In the genomic region with DNA sequence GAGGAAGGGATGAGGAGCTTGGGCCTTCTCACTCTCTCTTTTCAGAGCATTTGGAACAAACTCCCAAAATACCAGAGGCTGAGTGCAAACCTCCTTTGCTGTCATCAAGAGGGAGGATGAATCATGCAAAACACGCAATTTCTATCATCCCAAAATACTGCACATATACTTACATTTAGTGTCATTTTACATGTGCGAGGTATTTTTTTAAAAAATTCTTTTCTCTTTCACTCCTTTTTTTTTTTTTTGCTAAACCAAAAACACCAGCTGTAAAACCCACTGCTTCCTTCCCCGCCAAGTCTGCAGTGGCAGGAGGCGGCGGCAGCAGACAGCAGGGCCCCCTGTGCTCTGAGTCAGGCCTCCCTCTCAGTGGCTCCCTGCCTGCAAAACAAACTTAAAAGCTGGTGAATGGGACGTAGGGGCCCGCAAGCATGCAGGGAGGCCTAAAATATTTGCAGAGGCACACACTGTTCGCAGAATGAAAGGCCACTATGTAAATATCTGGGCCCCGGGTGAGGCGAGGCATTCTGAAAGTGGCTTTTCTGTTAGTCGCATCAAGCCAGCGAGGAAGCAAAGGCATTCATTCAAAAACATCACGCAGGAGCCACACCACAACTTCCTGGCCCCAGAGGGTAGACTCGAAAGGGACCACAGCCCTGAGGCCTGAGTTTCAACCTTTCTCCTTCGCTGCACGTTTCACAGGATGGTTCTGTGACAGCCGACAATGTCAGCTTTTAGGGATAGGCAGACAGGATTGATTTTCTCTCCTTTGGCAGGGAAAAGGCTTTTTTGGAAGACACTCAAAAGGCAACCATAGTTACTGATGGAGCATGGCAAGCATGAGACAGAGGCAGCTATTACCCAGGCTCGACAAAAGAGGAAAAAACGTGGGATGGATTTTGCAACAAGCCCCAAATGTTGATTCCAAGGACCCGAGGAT, we compare ENCODE assay signal across 1 cellular context.
TF ChIP-seq lines count a peak whose summit lies in the region.

No MANE protein-coding gene starts in this region.

TF ChIP-seq in HepG2, 621 proteins besides CTCF, POLR2A, EP300 and RAD21 (continued from another document and continues in another):
- TF ChIP-seq, protein P1, sequence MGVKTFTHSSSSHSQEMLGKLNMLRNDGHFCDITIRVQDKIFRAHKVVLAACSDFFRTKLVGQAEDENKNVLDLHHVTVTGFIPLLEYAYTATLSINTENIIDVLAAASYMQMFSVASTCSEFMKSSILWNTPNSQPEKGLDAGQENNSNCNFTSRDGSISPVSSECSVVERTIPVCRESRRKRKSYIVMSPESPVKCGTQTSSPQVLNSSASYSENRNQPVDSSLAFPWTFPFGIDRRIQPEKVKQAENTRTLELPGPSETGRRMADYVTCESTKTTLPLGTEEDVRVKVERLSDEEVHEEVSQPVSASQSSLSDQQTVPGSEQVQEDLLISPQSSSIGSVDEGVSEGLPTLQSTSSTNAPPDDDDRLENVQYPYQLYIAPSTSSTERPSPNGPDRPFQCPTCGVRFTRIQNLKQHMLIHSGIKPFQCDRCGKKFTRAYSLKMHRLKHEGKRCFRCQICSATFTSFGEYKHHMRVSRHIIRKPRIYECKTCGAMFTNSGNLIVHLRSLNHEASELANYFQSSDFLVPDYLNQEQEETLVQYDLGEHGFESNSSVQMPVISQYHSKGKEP (CRISPR knock-in tag; IDR thresholded peaks at IDR 0.05) = 0 out of 2 replicates have a peak, but pooled peaks have one; percentile 62
- TF ChIP-seq PPARG (CRISPR knock-in tag; conservative IDR thresholded peaks at IDR 0.05) (peak; percentile 72), ZNF432 (CRISPR knock-in tag; IDR thresholded peaks at IDR 0.05; ENCODE audit: borderline replicate concordance) (no peak), NKX3-1 (CRISPR knock-in tag; IDR thresholded peaks at IDR 0.05) (peak; percentile 93), PTBP1 (IDR thresholded peaks at IDR 0.05; ENCODE audit: low read depth, low read length, poor library complexity, severe bottlenecking) (no peak), ZNF850 (CRISPR knock-in tag; conservative IDR thresholded peaks at IDR 0.05) (no peak), FLYWCH1 (CRISPR knock-in tag; IDR thresholded peaks at IDR 0.05) (no peak), FOXK2 (IDR thresholded peaks at IDR 0.05) (no peak), YY1 (IDR thresholded peaks at IDR 0.05; ENCODE audit: insufficient read depth, insufficient replicate concordance, low read depth, low read length) (peak; percentile 41), CHD2 (IDR thresholded peaks at IDR 0.05; ENCODE audit: low read depth, low read length) (no peak), ISL2 (CRISPR knock-in tag; IDR thresholded peaks at IDR 0.05) (peak; percentile 93), THRA (CRISPR knock-in tag; IDR thresholded peaks at IDR 0.05; ENCODE audit: borderline replicate concordance) (peak; percentile 34; the same call in 1 of the 2 replicates), ZFP36L1 (CRISPR knock-in tag; IDR thresholded peaks at IDR 0.05) (peak; percentile 83; the same call in 1 of the 2 replicates), HNRNPLL (IDR thresholded peaks at IDR 0.05; ENCODE audit: low read depth, low read length, poor library complexity, severe bottlenecking) (no peak), EHMT2 (IDR thresholded peaks at IDR 0.05; ENCODE audit: borderline replicate concordance, low read depth, low read length) (no peak), EEA1 (CRISPR knock-in tag; IDR thresholded peaks at IDR 0.05; ENCODE audit: borderline replicate concordance) (no peak), ZNF782 (CRISPR knock-in tag; IDR thresholded peaks at IDR 0.05; ENCODE audit: borderline replicate concordance) (no peak), NAIF1 (CRISPR knock-in tag; IDR thresholded peaks at IDR 0.05; ENCODE audit: borderline replicate concordance) (0 out of 2 replicates have a peak, but pooled peaks have one; percentile 14), TMF1 (CRISPR knock-in tag; IDR thresholded peaks at IDR 0.05; ENCODE audit: low read depth) (no peak), ZBTB21 (CRISPR knock-in tag; IDR thresholded peaks at IDR 0.05) (no peak), ZBTB43 (CRISPR knock-in tag; conservative IDR thresholded peaks at IDR 0.05) (peak; percentile 77; the same call in 1 of the 2 replicates), MED8 (CRISPR knock-in tag; IDR thresholded peaks at IDR 0.05; ENCODE audit: insufficient replicate concordance) (no peak), ETS1 (CRISPR knock-in tag; IDR thresholded peaks at IDR 0.05) (no peak), ZFP37 (CRISPR knock-in tag; IDR thresholded peaks at IDR 0.05; ENCODE audit: borderline replicate concordance) (peak; percentile 92), GTF3A (CRISPR knock-in tag; conservative IDR thresholded peaks at IDR 0.05) (no peak), ZNF775 (CRISPR knock-in tag; IDR thresholded peaks at IDR 0.05; ENCODE audit: borderline replicate concordance) (no peak), HDAC2 (CRISPR knock-in tag; IDR thresholded peaks at IDR 0.05) (peak; percentile 94), AHR (CRISPR knock-in tag; IDR thresholded peaks at IDR 0.05) (no peak; the same call in 1 of the 2 replicates), ZNF274 (CRISPR knock-in tag; IDR thresholded peaks at IDR 0.05) (no peak), ZMYM3 (CRISPR knock-in tag; IDR thresholded peaks at IDR 0.05) (peak; percentile 79), FUBP1 (CRISPR knock-in tag; IDR thresholded peaks at IDR 0.05; ENCODE audit: borderline replicate concordance) (no peak), STAG1 (CRISPR knock-in tag; IDR thresholded peaks at IDR 0.05) (peak; percentile 24; the same call in 1 of the 2 replicates), GABPA (IDR thresholded peaks at IDR 0.05; ENCODE audit: low read depth, low read length) (no peak), GABPA (CRISPR knock-in tag; IDR thresholded peaks at IDR 0.05; ENCODE audit: low read depth) (no peak; the same call in 1 of the 2 replicates), SUZ12 (IDR thresholded peaks at IDR 0.05; ENCODE audit: low read depth, low read length) (no peak), ZNF619 (CRISPR knock-in tag; IDR thresholded peaks at IDR 0.05) (no peak), RXRB (CRISPR knock-in tag; IDR thresholded peaks at IDR 0.05; ENCODE audit: borderline replicate concordance) (peak; percentile 86)
- TF ChIP-seq, protein P2, sequence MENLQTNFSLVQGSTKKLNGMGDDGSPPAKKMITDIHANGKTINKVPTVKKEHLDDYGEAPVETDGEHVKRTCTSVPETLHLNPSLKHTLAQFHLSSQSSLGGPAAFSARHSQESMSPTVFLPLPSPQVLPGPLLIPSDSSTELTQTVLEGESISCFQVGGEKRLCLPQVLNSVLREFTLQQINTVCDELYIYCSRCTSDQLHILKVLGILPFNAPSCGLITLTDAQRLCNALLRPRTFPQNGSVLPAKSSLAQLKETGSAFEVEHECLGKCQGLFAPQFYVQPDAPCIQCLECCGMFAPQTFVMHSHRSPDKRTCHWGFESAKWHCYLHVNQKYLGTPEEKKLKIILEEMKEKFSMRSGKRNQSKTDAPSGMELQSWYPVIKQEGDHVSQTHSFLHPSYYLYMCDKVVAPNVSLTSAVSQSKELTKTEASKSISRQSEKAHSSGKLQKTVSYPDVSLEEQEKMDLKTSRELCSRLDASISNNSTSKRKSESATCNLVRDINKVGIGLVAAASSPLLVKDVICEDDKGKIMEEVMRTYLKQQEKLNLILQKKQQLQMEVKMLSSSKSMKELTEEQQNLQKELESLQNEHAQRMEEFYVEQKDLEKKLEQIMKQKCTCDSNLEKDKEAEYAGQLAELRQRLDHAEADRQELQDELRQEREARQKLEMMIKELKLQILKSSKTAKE (CRISPR knock-in tag; IDR thresholded peaks at IDR 0.05; ENCODE audit: borderline replicate concordance) = peak; percentile 81
- TF ChIP-seq, protein P3, sequence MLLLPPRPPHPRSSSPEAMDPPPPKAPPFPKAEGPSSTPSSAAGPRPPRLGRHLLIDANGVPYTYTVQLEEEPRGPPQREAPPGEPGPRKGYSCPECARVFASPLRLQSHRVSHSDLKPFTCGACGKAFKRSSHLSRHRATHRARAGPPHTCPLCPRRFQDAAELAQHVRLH (CRISPR knock-in tag; IDR thresholded peaks at IDR 0.05; ENCODE audit: borderline replicate concordance, low read depth) = no peak
- TF ChIP-seq, protein P4, sequence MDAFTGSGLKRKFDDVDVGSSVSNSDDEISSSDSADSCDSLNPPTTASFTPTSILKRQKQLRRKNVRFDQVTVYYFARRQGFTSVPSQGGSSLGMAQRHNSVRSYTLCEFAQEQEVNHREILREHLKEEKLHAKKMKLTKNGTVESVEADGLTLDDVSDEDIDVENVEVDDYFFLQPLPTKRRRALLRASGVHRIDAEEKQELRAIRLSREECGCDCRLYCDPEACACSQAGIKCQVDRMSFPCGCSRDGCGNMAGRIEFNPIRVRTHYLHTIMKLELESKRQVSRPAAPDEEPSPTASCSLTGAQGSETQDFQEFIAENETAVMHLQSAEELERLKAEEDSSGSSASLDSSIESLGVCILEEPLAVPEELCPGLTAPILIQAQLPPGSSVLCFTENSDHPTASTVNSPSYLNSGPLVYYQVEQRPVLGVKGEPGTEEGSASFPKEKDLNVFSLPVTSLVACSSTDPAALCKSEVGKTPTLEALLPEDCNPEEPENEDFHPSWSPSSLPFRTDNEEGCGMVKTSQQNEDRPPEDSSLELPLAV (CRISPR knock-in tag; conservative IDR thresholded peaks at IDR 0.05; ENCODE audit: low read depth) = no peak
- TF ChIP-seq, protein P5, sequence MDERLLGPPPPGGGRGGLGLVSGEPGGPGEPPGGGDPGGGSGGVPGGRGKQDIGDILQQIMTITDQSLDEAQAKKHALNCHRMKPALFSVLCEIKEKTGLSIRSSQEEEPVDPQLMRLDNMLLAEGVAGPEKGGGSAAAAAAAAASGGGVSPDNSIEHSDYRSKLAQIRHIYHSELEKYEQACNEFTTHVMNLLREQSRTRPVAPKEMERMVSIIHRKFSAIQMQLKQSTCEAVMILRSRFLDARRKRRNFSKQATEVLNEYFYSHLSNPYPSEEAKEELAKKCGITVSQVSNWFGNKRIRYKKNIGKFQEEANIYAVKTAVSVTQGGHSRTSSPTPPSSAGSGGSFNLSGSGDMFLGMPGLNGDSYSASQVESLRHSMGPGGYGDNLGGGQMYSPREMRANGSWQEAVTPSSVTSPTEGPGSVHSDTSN (CRISPR knock-in tag; IDR thresholded peaks at IDR 0.05) = no peak
- TF ChIP-seq, protein P6, sequence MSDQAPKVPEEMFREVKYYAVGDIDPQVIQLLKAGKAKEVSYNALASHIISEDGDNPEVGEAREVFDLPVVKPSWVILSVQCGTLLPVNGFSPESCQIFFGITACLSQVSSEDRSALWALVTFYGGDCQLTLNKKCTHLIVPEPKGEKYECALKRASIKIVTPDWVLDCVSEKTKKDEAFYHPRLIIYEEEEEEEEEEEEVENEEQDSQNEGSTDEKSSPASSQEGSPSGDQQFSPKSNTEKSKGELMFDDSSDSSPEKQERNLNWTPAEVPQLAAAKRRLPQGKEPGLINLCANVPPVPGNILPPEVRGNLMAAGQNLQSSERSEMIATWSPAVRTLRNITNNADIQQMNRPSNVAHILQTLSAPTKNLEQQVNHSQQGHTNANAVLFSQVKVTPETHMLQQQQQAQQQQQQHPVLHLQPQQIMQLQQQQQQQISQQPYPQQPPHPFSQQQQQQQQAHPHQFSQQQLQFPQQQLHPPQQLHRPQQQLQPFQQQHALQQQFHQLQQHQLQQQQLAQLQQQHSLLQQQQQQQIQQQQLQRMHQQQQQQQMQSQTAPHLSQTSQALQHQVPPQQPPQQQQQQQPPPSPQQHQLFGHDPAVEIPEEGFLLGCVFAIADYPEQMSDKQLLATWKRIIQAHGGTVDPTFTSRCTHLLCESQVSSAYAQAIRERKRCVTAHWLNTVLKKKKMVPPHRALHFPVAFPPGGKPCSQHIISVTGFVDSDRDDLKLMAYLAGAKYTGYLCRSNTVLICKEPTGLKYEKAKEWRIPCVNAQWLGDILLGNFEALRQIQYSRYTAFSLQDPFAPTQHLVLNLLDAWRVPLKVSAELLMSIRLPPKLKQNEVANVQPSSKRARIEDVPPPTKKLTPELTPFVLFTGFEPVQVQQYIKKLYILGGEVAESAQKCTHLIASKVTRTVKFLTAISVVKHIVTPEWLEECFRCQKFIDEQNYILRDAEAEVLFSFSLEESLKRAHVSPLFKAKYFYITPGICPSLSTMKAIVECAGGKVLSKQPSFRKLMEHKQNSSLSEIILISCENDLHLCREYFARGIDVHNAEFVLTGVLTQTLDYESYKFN (CRISPR knock-in tag; conservative IDR thresholded peaks at IDR 0.05) = peak; percentile 93
